In genomic region chr11:64068705-64069400, GRCh38 we compare ENCODE assay signal across 21 cellular contexts. TPM values are rescaled to one million over a fixed set of nuclear protein-coding genes. Genes with fewer than 3 reads are reported as not detected.
DNase-seq lines count a peak whose midpoint lies in the region; ATAC-seq, FAIRE-seq and TF ChIP-seq lines count a peak whose summit lies in the region.
"Had no signal": no experiment of that assay in that cellular context is flagged by ENCODE, and none has a peak within 500 bp of the region (broad histone marks: within the 10 kb centered on the region; RNA-seq: fewer than 3 reads in every experiment).

No MANE protein-coding gene starts in this region.

- no peaks in the 10 kb centered on the region for H3K27me3 ChIP-seq in K562 (ENCODE audit: control insufficient read depth in 2 of 2, insufficient read depth in 2 of 2, low read length in 2 of 2)
- H3K27me3 ChIP-seq in dorsolateral prefrontal cortex: no peaks in the 10 kb centered on the region
- H3K27me3 ChIP-seq in neural progenitor cell: peaks cover 11% of the 10 kb centered on the region
- no peaks in the 10 kb centered on the region for H3K27me3 ChIP-seq in upper lobe of right lung
- H3K27me3 ChIP-seq: BE2C had no signal

- TF ChIP-seq EP300 in K562 (IDR thresholded peaks at IDR 0.05; ENCODE audit: low read length): no peak

- TF ChIP-seq CTCF in K562 (IDR thresholded peaks at IDR 0.05 in 2 of 3, conservative IDR thresholded peaks at IDR 0.05 in 1 of 3; ENCODE audit: insufficient read depth in 2 of 3, low read depth in 1 of 3, low read length in 3 of 3): no peak
- TF ChIP-seq CTCF in dorsolateral prefrontal cortex (IDR thresholded peaks at IDR 0.05 in 54 of 56, conservative IDR thresholded peaks at IDR 0.05 in 2 of 56; ENCODE audit: low read depth in 1 of 56, partially characterized antibody in 56 of 56): no peak
- TF ChIP-seq CTCF in neural progenitor cell (IDR thresholded peaks at IDR 0.05): no peak
- TF ChIP-seq CTCF in upper lobe of right lung (IDR thresholded peaks at IDR 0.05): no peak

- no TSS peak for BruUV-seq in K562 (replicated peaks; lab: Mats Ljungman, UMichigan)

- peaks cover 41% of the 10 kb centered on the region for H3K4me1 Mint-ChIP-seq in neural progenitor cell

- H4K20me1 ChIP-seq in K562 (replicated peaks; ENCODE audit: control insufficient read depth, insufficient read depth, low read length): peaks cover 31% of the 10 kb centered on the region
- H4K20me1 ChIP-seq in neural progenitor cell (ENCODE audit: low read depth): peaks cover 5% of the 10 kb centered on the region

- TF ChIP-seq RAD21 in K562 (CRISPR knock-in tag; conservative IDR thresholded peaks at IDR 0.05 in 1 of 2, IDR thresholded peaks at IDR 0.05 in 1 of 2): no peak

- no peaks in the 10 kb centered on the region for H3K9me3 Mint-ChIP-seq in neural progenitor cell
- H3K9me3 Mint-ChIP-seq: CD4-positive, alpha-beta T cell had no signal

- in situ Hi-C loops in K562 (cut with MboI): no loop called here

- POLR2A ChIA-PET in K562 (lab: Yijun Ruan, JAX): no interaction called here

- H3K36me3 ChIP-seq in K562 (ENCODE audit: control insufficient read depth, insufficient read depth, low read length) (no peaks in the 10 kb centered on the region), neural progenitor cell (no peaks in the 10 kb centered on the region), upper lobe of right lung (no peaks in the 10 kb centered on the region)
- H3K36me3 ChIP-seq: BE2C, HAP-1 had no signal

- TF ChIP-seq POLR2A in K562 (conservative IDR thresholded peaks at IDR 0.05): no peak

- WGBS in K562 (ENCODE audit: insufficient coverage, low coverage, missing lambda C conversion rate): 73% methylated on average over 17 of the region's 20 CpGs

- H3K4me1 ChIP-seq in K562 (replicated peaks in 1 of 2; ENCODE audit: control insufficient read depth in 2 of 2, insufficient read depth in 2 of 2, low read length in 2 of 2) (peaks cover 0 to 45% of the 10 kb centered on the region in 2 experiments; a peak in 3 of 5 replicates), neural progenitor cell (peaks cover 52% of the 10 kb centered on the region), upper lobe of right lung (no peaks in the 10 kb centered on the region)
- H3K4me1 ChIP-seq: Caco-2, HAP-1 had no signal

- no peaks in the 10 kb centered on the region for H3K9me1 ChIP-seq in K562 (ENCODE audit: control insufficient read depth, insufficient read depth, low read length)

- H3F3A ChIP-seq in neural progenitor cell (ENCODE audit: low read depth): peaks cover 17% of the 10 kb centered on the region

- H3K27ac ChIP-seq in K562 (ENCODE audit: extremely low read depth, low read depth, low read length) (no peak overlapping the region), dorsolateral prefrontal cortex (peak overlapping the region in 30 of 59 donors; percentile 1 to 88 (median 41)), neural progenitor cell (no peak overlapping the region), upper lobe of right lung (no peak overlapping the region)
- H3K27ac ChIP-seq: C4-2B, HL-60 had no signal

- FAIRE-seq in K562 (lab: Jason Lieb, UNC): no peak
- FAIRE-seq: A204.1, D721Med, G401.6, GM12891, GM18507 had no signal

- DNase-seq in K562 (ENCODE audit: extremely low read depth in 1 of 4, low spot score in 3 of 4) (no peak), dorsolateral prefrontal cortex (no peak), neural progenitor cell (ENCODE audit: low spot score) (no peak), upper lobe of right lung (no peak), pons (ENCODE audit: low spot score) (no peak)
- DNase-seq: ACHN; BE2C; Caco-2; CD4-positive, alpha-beta T cell; GOT3 had no signal

- H3K9me3 ChIP-seq in K562 (replicated peaks; ENCODE audit: control insufficient read depth, insufficient read depth, low read depth, low read length) (no peaks in the 10 kb centered on the region), neural progenitor cell (ENCODE audit: low read depth) (no peaks in the 10 kb centered on the region), upper lobe of right lung (no peaks in the 10 kb centered on the region)
- H3K9me3 ChIP-seq: BE2C, Caco-2, HAP-1 had no signal

- H3K27me3 Mint-ChIP-seq in neural progenitor cell (ENCODE audit: insufficient read depth, low read depth): peaks cover 7% of the 10 kb centered on the region

- ATAC-seq in K562 (no peak), HG02571 (IDR thresholded peaks at IDR 0.05; ENCODE audit: unreplicated experiment) (no peak), GM18498 (IDR thresholded peaks at IDR 0.05; ENCODE audit: unreplicated experiment) (no peak), upper lobe of right lung (no peak)

- CTCF ChIA-PET in K562 (lab: Yijun Ruan, JAX; ENCODE audit: low intra/inter-chr PET ratio): no interaction called here

- no peak overlapping the region for H3K4me3 ChIP-seq in K562
- H3K4me3 ChIP-seq in dorsolateral prefrontal cortex: no peak overlapping the region
- no peak overlapping the region for H3K4me3 ChIP-seq in neural progenitor cell
- H3K4me3 ChIP-seq in upper lobe of right lung: no peak overlapping the region
- H3K4me3 ChIP-seq: HAP-1 had no signal

- no peak overlapping the region for H3K4me3 Mint-ChIP-seq in neural progenitor cell
- H3K4me3 Mint-ChIP-seq: CD4-positive, alpha-beta T cell had no signal

- H2AFZ ChIP-seq in K562 (ENCODE audit: low read depth, low read length) (no peak overlapping the region), neural progenitor cell (replicated peaks) (no peak overlapping the region)

- intact Hi-C loops in K562 (cut with micrococcal nuclease) (no loop called here), dorsolateral prefrontal cortex (cut with DNase I) (no loop called here), upper lobe of right lung (cut with DNase I) (no loop called here)

- H3K79me2 ChIP-seq in K562 (ENCODE audit: control insufficient read depth, insufficient read depth, low read length) (no peaks in the 10 kb centered on the region), neural progenitor cell (ENCODE audit: low read depth) (no peaks in the 10 kb centered on the region)

- H3K4me2 ChIP-seq in K562 (ENCODE audit: insufficient read depth, low read length) (no peak overlapping the region), neural progenitor cell (peak overlapping the region; percentile 18)

- H3K27ac Mint-ChIP-seq in neural progenitor cell: no peak overlapping the region
- H3K27ac Mint-ChIP-seq: CD4-positive, alpha-beta T cell had no signal

- H3K9ac ChIP-seq in K562 (ENCODE audit: insufficient read depth in 1 of 2, low read depth in 2 of 2, low read length in 2 of 2) (peak overlapping the region in 1 of 2 experiments; percentile 65; a peak in 1 of 4 replicates), neural progenitor cell (no peak overlapping the region)

- H3K36me3 Mint-ChIP-seq in neural progenitor cell: peaks cover 2% of the 10 kb centered on the region

TF ChIP-seq in K562, 482 proteins besides CTCF, POLR2A, EP300 and RAD21:
- TF ChIP-seq ZBTB43 (CRISPR knock-in tag; IDR thresholded peaks at IDR 0.05) (no peak), E2F6 (IDR thresholded peaks at IDR 0.05; ENCODE audit: borderline replicate concordance in 1 of 2, extremely low read depth in 1 of 2, insufficient read depth in 1 of 2, insufficient read length in 1 of 2, low read depth in 1 of 2, low read length in 1 of 2, poor library complexity in 1 of 2, severe bottlenecking in 1 of 2) (peak; percentile 52 to 65)
TF ChIP-seq in K562: peak in this region for 1.

RNA-seq across cellular contexts. Expression of gene FLRT1, which starts 33.1 kb away (rescaled TPM):
- total RNA-seq in K562 (2011; cell fraction: chromatin; rRNA removed; ENCODE audit: low replicate concordance): not detected in 2 replicates
- total RNA-seq in K562 (2011; cell fraction: nucleolus; rRNA removed): not detected in 2 replicates
- not detected in 2 replicates for total RNA-seq in K562 (2011; cell fraction: nucleoplasm; rRNA removed)
- total RNA-seq in K562 (2014; rRNA removed): not detected in 2 replicates
- not detected in 2 replicates for total RNA-seq in K562 (2014; rRNA removed; fragmentation: Illumina TruSeq; extraction: Trizol)
- total RNA-seq in K562 (2015; rRNA removed; fragmentation: Illumina TruSeq; extraction: Trizol): not detected in 2 replicates
- not detected in 2 replicates for total RNA-seq in K562 (2021)
- not detected in 2 replicates for polyA plus RNA-seq in K562 (2011; rRNA removed)
- not detected in 2 replicates for polyA plus RNA-seq in K562 (2011; cell fraction: cytosol; rRNA removed)
- not detected in 2 replicates for polyA plus RNA-seq in K562 (2011; cell fraction: nucleus; rRNA removed)
- polyA plus RNA-seq in K562 (2012): 0.14 and 0.75 TPM in 2 replicates
- polyA plus RNA-seq in K562 (2014; fragmentation: Illumina TruSeq; extraction: Trizol): not detected in 2 replicates
- not detected for polyA plus RNA-seq in K562 (2014; fragmentation: Nextera tagmentation; extraction: Ambion mirVana)
- polyA plus RNA-seq in K562 (2014; rRNA removed): not detected in 2 replicates
- polyA minus RNA-seq in K562 (2011; rRNA and poly(A)+ RNA removed): not detected in 2 replicates
- polyA minus RNA-seq in K562 (2011; cell fraction: cytosol; rRNA and poly(A)+ RNA removed): not detected in 2 replicates
- not detected in 2 replicates for polyA minus RNA-seq in K562 (2011; cell fraction: nucleus; rRNA and poly(A)+ RNA removed)
- total RNA-seq in dorsolateral prefrontal cortex: 10 to 100 TPM in 101 of 120 experiments, 1 to 10 TPM in 19; 5.1 to 24.0 (median 13.6) TPM
- total RNA-seq in neural progenitor cell (ENCODE audit: low replicate concordance): 0.11 and 0.12 TPM in 2 replicates
- total RNA-seq in upper lobe of right lung: not detected
- total RNA-seq: CD4-positive, alpha-beta T cell; HT1080 had no signal

Comparison
In these comparisons a context has a peak if more than half of its experiments do, and no peak if none do; other contexts are left out.
1. H3K27ac ChIP-seq: peak in dorsolateral prefrontal cortex (30 of 59); none in K562 (single experiment), neural progenitor cell (single experiment) and upper lobe of right lung (single experiment).